ENCODE assay signal across 1 cellular context in genomic region chr3:44338010-44338827, GRCh38.
TF ChIP-seq lines count a peak whose summit lies in the region.

Gene TCAIM (plus strand): TSS chr3:44338766. CDS start chr3:44354783, 16,017 bp downstream.

TF ChIP-seq in HepG2, 621 proteins besides CTCF, POLR2A, EP300 and RAD21 (continued from another document and continues in another):
- TF ChIP-seq ZBTB34 (CRISPR knock-in tag; IDR thresholded peaks at IDR 0.05), result peak; percentile 68; the same call in 1 of the 2 replicates
- peak; percentile 93 for TF ChIP-seq ZNF710 (CRISPR knock-in tag; IDR thresholded peaks at IDR 0.05; ENCODE audit: borderline replicate concordance)
- TF ChIP-seq ZNF549 (CRISPR knock-in tag; IDR thresholded peaks at IDR 0.05), result no peak; the same call in 1 of the 2 replicates
- TF ChIP-seq ZNF326 (CRISPR knock-in tag; IDR thresholded peaks at IDR 0.05; ENCODE audit: borderline replicate concordance), result no peak
- TF ChIP-seq CCDC6 (CRISPR knock-in tag; IDR thresholded peaks at IDR 0.05), result peak; percentile 98
- TF ChIP-seq NR2C2 (CRISPR knock-in tag; IDR thresholded peaks at IDR 0.05; ENCODE audit: borderline replicate concordance), result peak; percentile 71
- peak; percentile 84 for TF ChIP-seq ATF2 (CRISPR knock-in tag; IDR thresholded peaks at IDR 0.05)
- no peak for TF ChIP-seq EHMT2 (IDR thresholded peaks at IDR 0.05; ENCODE audit: borderline replicate concordance, low read depth, low read length)
- TF ChIP-seq MED1 (CRISPR knock-in tag; IDR thresholded peaks at IDR 0.05), result peak; percentile 77
- peak; percentile 92 for TF ChIP-seq ZBTB20 (CRISPR knock-in tag; IDR thresholded peaks at IDR 0.05; ENCODE audit: borderline replicate concordance, low read depth)
- TF ChIP-seq AKAP8 (CRISPR knock-in tag; IDR thresholded peaks at IDR 0.05), result peak; percentile 89; the same call in 1 of the 2 replicates
- peak; percentile 70; the same call in 1 of the 2 replicates for TF ChIP-seq ZSCAN22 (CRISPR knock-in tag; IDR thresholded peaks at IDR 0.05)
- TF ChIP-seq REPIN1 (CRISPR knock-in tag; IDR thresholded peaks at IDR 0.05; ENCODE audit: borderline replicate concordance, low read depth), result peak; percentile 99
- no peak for TF ChIP-seq ZFP36 (IDR thresholded peaks at IDR 0.05; ENCODE audit: borderline replicate concordance, low read depth, low read length, partially characterized antibody)
- TF ChIP-seq SP140L (CRISPR knock-in tag; IDR thresholded peaks at IDR 0.05; ENCODE audit: borderline replicate concordance), result peak; percentile 27; the same call in 1 of the 2 replicates
- TF ChIP-seq, protein P1, sequence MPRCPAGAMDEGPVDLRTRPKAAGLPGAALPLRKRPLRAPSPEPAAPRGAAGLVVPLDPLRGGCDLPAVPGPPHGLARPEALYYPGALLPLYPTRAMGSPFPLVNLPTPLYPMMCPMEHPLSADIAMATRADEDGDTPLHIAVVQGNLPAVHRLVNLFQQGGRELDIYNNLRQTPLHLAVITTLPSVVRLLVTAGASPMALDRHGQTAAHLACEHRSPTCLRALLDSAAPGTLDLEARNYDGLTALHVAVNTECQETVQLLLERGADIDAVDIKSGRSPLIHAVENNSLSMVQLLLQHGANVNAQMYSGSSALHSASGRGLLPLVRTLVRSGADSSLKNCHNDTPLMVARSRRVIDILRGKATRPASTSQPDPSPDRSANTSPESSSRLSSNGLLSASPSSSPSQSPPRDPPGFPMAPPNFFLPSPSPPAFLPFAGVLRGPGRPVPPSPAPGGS (CRISPR knock-in tag; IDR thresholded peaks at IDR 0.05), result peak; percentile 99
- peak; percentile 79 for TF ChIP-seq HNRNPK (IDR thresholded peaks at IDR 0.05; ENCODE audit: low read depth, low read length, poor library complexity, severe bottlenecking)
- no peak; the same call in 1 of the 2 replicates for TF ChIP-seq REXO4 (CRISPR knock-in tag; IDR thresholded peaks at IDR 0.05; ENCODE audit: borderline replicate concordance)
- TF ChIP-seq ZNF782 (CRISPR knock-in tag; IDR thresholded peaks at IDR 0.05; ENCODE audit: borderline replicate concordance), result peak; percentile 98
- TF ChIP-seq SMAD1 (CRISPR knock-in tag; IDR thresholded peaks at IDR 0.05; ENCODE audit: borderline replicate concordance, low read depth), result peak; percentile 94
- TF ChIP-seq, protein P2, sequence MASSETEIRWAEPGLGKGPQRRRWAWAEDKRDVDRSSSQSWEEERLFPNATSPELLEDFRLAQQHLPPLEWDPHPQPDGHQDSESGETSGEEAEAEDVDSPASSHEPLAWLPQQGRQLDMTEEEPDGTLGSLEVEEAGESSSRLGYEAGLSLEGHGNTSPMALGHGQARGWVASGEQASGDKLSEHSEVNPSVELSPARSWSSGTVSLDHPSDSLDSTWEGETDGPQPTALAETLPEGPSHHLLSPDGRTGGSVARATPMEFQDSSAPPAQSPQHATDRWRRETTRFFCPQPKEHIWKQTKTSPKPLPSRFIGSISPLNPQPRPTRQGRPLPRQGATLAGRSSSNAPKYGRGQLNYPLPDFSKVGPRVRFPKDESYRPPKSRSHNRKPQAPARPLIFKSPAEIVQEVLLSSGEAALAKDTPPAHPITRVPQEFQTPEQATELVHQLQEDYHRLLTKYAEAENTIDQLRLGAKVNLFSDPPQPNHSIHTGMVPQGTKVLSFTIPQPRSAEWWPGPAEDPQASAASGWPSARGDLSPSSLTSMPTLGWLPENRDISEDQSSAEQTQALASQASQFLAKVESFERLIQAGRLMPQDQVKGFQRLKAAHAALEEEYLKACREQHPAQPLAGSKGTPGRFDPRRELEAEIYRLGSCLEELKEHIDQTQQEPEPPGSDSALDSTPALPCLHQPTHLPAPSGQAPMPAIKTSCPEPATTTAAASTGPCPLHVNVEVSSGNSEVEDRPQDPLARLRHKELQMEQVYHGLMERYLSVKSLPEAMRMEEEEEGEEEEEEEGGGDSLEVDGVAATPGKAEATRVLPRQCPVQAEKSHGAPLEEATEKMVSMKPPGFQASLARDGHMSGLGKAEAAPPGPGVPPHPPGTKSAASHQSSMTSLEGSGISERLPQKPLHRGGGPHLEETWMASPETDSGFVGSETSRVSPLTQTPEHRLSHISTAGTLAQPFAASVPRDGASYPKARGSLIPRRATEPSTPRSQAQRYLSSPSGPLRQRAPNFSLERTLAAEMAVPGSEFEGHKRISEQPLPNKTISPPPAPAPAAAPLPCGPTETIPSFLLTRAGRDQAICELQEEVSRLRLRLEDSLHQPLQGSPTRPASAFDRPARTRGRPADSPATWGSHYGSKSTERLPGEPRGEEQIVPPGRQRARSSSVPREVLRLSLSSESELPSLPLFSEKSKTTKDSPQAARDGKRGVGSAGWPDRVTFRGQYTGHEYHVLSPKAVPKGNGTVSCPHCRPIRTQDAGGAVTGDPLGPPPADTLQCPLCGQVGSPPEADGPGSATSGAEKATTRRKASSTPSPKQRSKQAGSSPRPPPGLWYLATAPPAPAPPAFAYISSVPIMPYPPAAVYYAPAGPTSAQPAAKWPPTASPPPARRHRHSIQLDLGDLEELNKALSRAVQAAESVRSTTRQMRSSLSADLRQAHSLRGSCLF (CRISPR knock-in tag; IDR thresholded peaks at IDR 0.05; ENCODE audit: borderline replicate concordance), result peak; percentile 15
- peak; percentile 97 for TF ChIP-seq MAX (IDR thresholded peaks at IDR 0.05)
- TF ChIP-seq ZNF382 (CRISPR knock-in tag; IDR thresholded peaks at IDR 0.05; ENCODE audit: borderline replicate concordance), result no peak
- TF ChIP-seq NFRKB (IDR thresholded peaks at IDR 0.05), result no peak
- TF ChIP-seq AGO1 (IDR thresholded peaks at IDR 0.05; ENCODE audit: low read depth, low read length, poor library complexity, severe bottlenecking), result peak; percentile 69
- TF ChIP-seq, protein P3, sequence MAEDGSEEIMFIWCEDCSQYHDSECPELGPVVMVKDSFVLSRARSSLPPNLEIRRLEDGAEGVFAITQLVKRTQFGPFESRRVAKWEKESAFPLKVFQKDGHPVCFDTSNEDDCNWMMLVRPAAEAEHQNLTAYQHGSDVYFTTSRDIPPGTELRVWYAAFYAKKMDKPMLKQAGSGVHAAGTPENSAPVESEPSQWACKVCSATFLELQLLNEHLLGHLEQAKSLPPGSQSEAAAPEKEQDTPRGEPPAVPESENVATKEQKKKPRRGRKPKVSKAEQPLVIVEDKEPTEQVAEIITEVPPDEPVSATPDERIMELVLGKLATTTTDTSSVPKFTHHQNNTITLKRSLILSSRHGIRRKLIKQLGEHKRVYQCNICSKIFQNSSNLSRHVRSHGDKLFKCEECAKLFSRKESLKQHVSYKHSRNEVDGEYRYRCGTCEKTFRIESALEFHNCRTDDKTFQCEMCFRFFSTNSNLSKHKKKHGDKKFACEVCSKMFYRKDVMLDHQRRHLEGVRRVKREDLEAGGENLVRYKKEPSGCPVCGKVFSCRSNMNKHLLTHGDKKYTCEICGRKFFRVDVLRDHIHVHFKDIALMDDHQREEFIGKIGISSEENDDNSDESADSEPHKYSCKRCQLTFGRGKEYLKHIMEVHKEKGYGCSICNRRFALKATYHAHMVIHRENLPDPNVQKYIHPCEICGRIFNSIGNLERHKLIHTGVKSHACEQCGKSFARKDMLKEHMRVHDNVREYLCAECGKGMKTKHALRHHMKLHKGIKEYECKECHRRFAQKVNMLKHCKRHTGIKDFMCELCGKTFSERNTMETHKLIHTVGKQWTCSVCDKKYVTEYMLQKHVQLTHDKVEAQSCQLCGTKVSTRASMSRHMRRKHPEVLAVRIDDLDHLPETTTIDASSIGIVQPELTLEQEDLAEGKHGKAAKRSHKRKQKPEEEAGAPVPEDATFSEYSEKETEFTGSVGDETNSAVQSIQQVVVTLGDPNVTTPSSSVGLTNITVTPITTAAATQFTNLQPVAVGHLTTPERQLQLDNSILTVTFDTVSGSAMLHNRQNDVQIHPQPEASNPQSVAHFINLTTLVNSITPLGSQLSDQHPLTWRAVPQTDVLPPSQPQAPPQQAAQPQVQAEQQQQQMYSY (CRISPR knock-in tag; IDR thresholded peaks at IDR 0.05), result peak; percentile 70
- peak; percentile 95 for TF ChIP-seq IKZF4 (CRISPR knock-in tag; IDR thresholded peaks at IDR 0.05; ENCODE audit: borderline replicate concordance, low read depth, not compliant biosample characterization)
- peak; percentile 94 for TF ChIP-seq ZNF616 (CRISPR knock-in tag; IDR thresholded peaks at IDR 0.05; ENCODE audit: low read depth)
- TF ChIP-seq ZNF550 (CRISPR knock-in tag; IDR thresholded peaks at IDR 0.05; ENCODE audit: borderline replicate concordance), result no peak
- TF ChIP-seq ZNF788 (CRISPR knock-in tag; IDR thresholded peaks at IDR 0.05; ENCODE audit: borderline replicate concordance), result peak; percentile 99
- peak; percentile 94 for TF ChIP-seq MYNN (CRISPR knock-in tag; IDR thresholded peaks at IDR 0.05; ENCODE audit: low read depth)
- peak; percentile 99 for TF ChIP-seq EEA1 (CRISPR knock-in tag; IDR thresholded peaks at IDR 0.05; ENCODE audit: borderline replicate concordance)
- peak; percentile 76; the same call in 1 of the 2 replicates for TF ChIP-seq DNMT1 (CRISPR knock-in tag; IDR thresholded peaks at IDR 0.05)
- peak; percentile 93 for TF ChIP-seq ZNF670 (CRISPR knock-in tag; IDR thresholded peaks at IDR 0.05; ENCODE audit: borderline replicate concordance)
- TF ChIP-seq ZNF432 (CRISPR knock-in tag; IDR thresholded peaks at IDR 0.05; ENCODE audit: borderline replicate concordance), result no peak
- no peak for TF ChIP-seq FOXJ3 (CRISPR knock-in tag; IDR thresholded peaks at IDR 0.05; ENCODE audit: borderline replicate concordance)
- peak; percentile 98 for TF ChIP-seq ZSCAN21 (CRISPR knock-in tag; IDR thresholded peaks at IDR 0.05; ENCODE audit: borderline replicate concordance)
- peak; percentile 74 for TF ChIP-seq ZNF780A (CRISPR knock-in tag; IDR thresholded peaks at IDR 0.05)
- peak; percentile 60; the same call in 1 of the 2 replicates for TF ChIP-seq JUND (CRISPR knock-in tag; IDR thresholded peaks at IDR 0.05)
- TF ChIP-seq, protein P4, sequence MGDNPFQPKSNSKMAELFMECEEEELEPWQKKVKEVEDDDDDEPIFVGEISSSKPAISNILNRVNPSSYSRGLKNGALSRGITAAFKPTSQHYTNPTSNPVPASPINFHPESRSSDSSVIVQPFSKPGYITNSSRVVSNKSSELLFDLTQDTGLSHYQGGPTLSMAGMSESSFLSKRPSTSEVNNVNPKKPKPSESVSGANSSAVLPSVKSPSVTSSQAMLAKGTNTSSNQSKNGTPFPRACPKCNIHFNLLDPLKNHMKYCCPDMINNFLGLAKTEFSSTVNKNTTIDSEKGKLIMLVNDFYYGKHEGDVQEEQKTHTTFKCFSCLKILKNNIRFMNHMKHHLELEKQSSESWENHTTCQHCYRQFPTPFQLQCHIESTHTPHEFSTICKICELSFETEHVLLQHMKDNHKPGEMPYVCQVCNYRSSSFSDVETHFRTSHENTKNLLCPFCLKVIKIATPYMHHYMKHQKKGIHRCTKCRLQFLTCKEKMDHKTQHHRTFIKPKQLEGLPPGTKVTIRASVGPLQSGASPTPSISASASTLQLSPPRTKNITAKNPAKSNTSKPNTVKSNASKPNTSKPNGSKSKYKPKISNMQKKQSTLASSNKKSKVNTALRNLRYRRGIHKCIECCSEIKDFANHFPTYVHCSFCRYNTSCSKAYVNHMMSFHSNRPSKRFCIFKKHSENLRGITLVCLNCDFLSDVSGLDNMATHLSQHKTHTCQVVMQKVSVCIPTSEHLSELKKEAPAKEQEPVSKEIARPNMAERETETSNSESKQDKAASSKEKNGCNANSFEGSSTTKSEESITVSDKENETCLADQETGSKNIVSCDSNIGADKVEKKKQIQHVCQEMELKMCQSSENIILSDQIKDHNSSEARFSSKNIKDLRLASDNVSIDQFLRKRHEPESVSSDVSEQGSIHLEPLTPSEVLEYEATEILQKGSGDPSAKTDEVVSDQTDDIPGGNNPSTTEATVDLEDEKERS (CRISPR knock-in tag; IDR thresholded peaks at IDR 0.05), result peak; percentile 96
- TF ChIP-seq E2F2 (CRISPR knock-in tag; IDR thresholded peaks at IDR 0.05; ENCODE audit: borderline replicate concordance), result no peak; the same call in 1 of the 2 replicates
- peak; percentile 69 for TF ChIP-seq PHF20 (CRISPR knock-in tag; IDR thresholded peaks at IDR 0.05)
- TF ChIP-seq ISX (CRISPR knock-in tag; conservative IDR thresholded peaks at IDR 0.05), result peak; percentile 95
